26 cellular contexts compared by ENCODE assay signal in genomic region chr12:10021342-10021741, GRCh38. TPM values are rescaled to one million over a fixed set of nuclear protein-coding genes. Genes with fewer than 3 reads are reported as not detected.
DNase-seq lines count a peak whose midpoint lies in the region; ATAC-seq, FAIRE-seq and TF ChIP-seq lines count a peak whose summit lies in the region.
"Had no signal": no experiment of that assay in that cellular context is flagged by ENCODE, and none has a peak within 500 bp of the region (broad histone marks: within the 10 kb centered on the region; RNA-seq: fewer than 3 reads in every experiment).

No MANE protein-coding gene starts in this region.

- no peaks in the 10 kb centered on the region for H3K79me1 ChIP-seq in IMR-90 (ENCODE audit: low read depth in 1 of 2, low read length in 2 of 2)

- no peak overlapping the region for H4K8ac ChIP-seq in IMR-90 (ENCODE audit: low read depth in 2 of 2, low read length in 2 of 2)

- FAIRE-seq in A549 (lab: Jason Lieb, UNC), result no peak
- FAIRE-seq in K562 (lab: Jason Lieb, UNC), result no peak
- FAIRE-seq: A204.1, GM12878, GM12892, GM18507 had no signal

- TF ChIP-seq EP300 in A549 (IDR thresholded peaks at IDR 0.05), result no peak
- TF ChIP-seq EP300 in K562 (IDR thresholded peaks at IDR 0.05; ENCODE audit: low read length), result no peak

- no peak overlapping the region for H2BK5ac ChIP-seq in IMR-90 (ENCODE audit: low read depth, low read length, poor library complexity, severe bottlenecking)

- TF ChIP-seq RAD21 in A549 (conservative IDR thresholded peaks at IDR 0.05 in 1 of 2, IDR thresholded peaks at IDR 0.05 in 1 of 2) (no peak), IMR-90 (IDR thresholded peaks at IDR 0.05; ENCODE audit: low read length) (no peak), K562 (CRISPR knock-in tag; conservative IDR thresholded peaks at IDR 0.05 in 1 of 2, IDR thresholded peaks at IDR 0.05 in 1 of 2) (no peak)

- no peak overlapping the region for H3K4ac ChIP-seq in IMR-90 (ENCODE audit: low read depth, low read length)

- intact Hi-C loops in IMR-90 (cut with micrococcal nuclease), result no loop called here
- intact Hi-C loops in K562 (cut with micrococcal nuclease), result no loop called here

- no peaks in the 10 kb centered on the region for H3K27me3 ChIP-seq in IMR-90 (ENCODE audit: control insufficient read depth, insufficient read depth, low read length)
- H3K27me3 ChIP-seq in K562 (ENCODE audit: control insufficient read depth in 2 of 2, insufficient read depth in 2 of 2, low read length in 2 of 2), result no peaks in the 10 kb centered on the region
- H3K27me3 ChIP-seq: BE2C, BLaER1 had no signal

- H3K4me1 ChIP-seq in A549 (peaks cover 7% of the 10 kb centered on the region; the same call in 2 of the 3 replicates), IMR-90 (ENCODE audit: control insufficient read depth, insufficient read depth, low read length) (peaks cover 2% of the 10 kb centered on the region; the same call in 1 of the 2 replicates), K562 (replicated peaks in 1 of 2; ENCODE audit: control insufficient read depth in 2 of 2, insufficient read depth in 2 of 2, low read length in 2 of 2) (no peaks in the 10 kb centered on the region)
- H3K4me1 ChIP-seq: BE2C, BLaER1 had no signal

- dilution Hi-C loops in IMR-90 (cut with HindIII; ENCODE audit: low sequenced_read_pairs, unreplicated experiment), result no loop called here

- DNase-seq in A549 (ENCODE audit: low read depth in 1 of 2, low spot score in 1 of 2), result no peak
- DNase-seq in IMR-90, result no peak
- DNase-seq in K562 (ENCODE audit: extremely low read depth in 1 of 4, low spot score in 3 of 4), result no peak
- no peak for DNase-seq in AG08395 (ENCODE audit: low spot score)
- no peak for DNase-seq in HPDE6-E6E7 (ENCODE audit: extremely low spot score)
- DNase-seq: 8988T; BE2C; C1 segment of cervical spinal cord; CD4-positive, alpha-beta memory T cell; CD4-positive, CD25-positive, alpha-beta regulatory T cell; CD8-positive, alpha-beta memory T cell; COR-L47; DMS 273 treated with DMSO at 0.1 percent for 48 hours; DMS153; DMS53; DMS79; DND-41; EL; GDM1 had no signal

- no peak overlapping the region for H3K14ac ChIP-seq in IMR-90 (replicated peaks; ENCODE audit: low read depth, low read length)

- no peak overlapping the region for H3K18ac ChIP-seq in IMR-90 (ENCODE audit: low read depth, low read length)

- WGBS in A549 (ENCODE audit: missing lambda C conversion rate), result 42% methylated on average over 3 of the region's 3 CpGs
- WGBS in IMR-90 (ENCODE audit: extremely low coverage in 2 of 2, insufficient read length in 1 of 2), 2 experiments, result no CpG with 5 or more reads among the region's 3 CpGs
- WGBS in K562 (ENCODE audit: insufficient coverage, low coverage, missing lambda C conversion rate), result 3% methylated on average over 3 of the region's 3 CpGs

- H3K23ac ChIP-seq in IMR-90 (ENCODE audit: low read depth, low read length), result no peak overlapping the region

- H4K20me1 ChIP-seq in IMR-90 (ENCODE audit: insufficient read depth, low read length) (no peaks in the 10 kb centered on the region), K562 (replicated peaks; ENCODE audit: control insufficient read depth, insufficient read depth, low read length) (no peaks in the 10 kb centered on the region)
- H4K20me1 ChIP-seq: BLaER1 had no signal

- no peak overlapping the region for H2AK5ac ChIP-seq in IMR-90 (ENCODE audit: low read depth, low read length)

- H3K27ac ChIP-seq in A549 (no peak overlapping the region), IMR-90 (ENCODE audit: insufficient read depth, low read length) (no peak overlapping the region), K562 (ENCODE audit: extremely low read depth, low read depth, low read length) (no peak overlapping the region)
- H3K27ac ChIP-seq: BLaER1 had no signal

- no TSS peak for BruUV-seq in IMR-90 (replicated peaks; lab: Mats Ljungman, UMichigan)
- BruUV-seq in K562 (replicated peaks; lab: Mats Ljungman, UMichigan), result no TSS peak

- H3K56ac ChIP-seq in IMR-90 (ENCODE audit: extremely low read depth, insufficient read depth, low read length), result no peak overlapping the region

- H4K5ac ChIP-seq in IMR-90 (ENCODE audit: low read depth, low read length), result no peak overlapping the region

- H2AFZ ChIP-seq in IMR-90 (replicated peaks; ENCODE audit: low read length, poor library complexity) (no peak overlapping the region), K562 (ENCODE audit: low read depth, low read length) (no peak overlapping the region)

- H3K36me3 ChIP-seq in IMR-90 (ENCODE audit: control insufficient read depth, insufficient read depth, low read length) (no peaks in the 10 kb centered on the region), K562 (ENCODE audit: control insufficient read depth, insufficient read depth, low read length) (no peaks in the 10 kb centered on the region)
- H3K36me3 ChIP-seq: BE2C, BLaER1 had no signal

- H2BK15ac ChIP-seq in IMR-90 (ENCODE audit: low read depth, low read length), result no peak overlapping the region

- no peak overlapping the region for H3K9ac ChIP-seq in IMR-90 (ENCODE audit: low read depth, low read length)
- H3K9ac ChIP-seq in K562 (ENCODE audit: insufficient read depth in 1 of 2, low read depth in 2 of 2, low read length in 2 of 2), result no peak overlapping the region
- H3K9ac ChIP-seq: BLaER1 had no signal

- no peak overlapping the region for H2BK120ac ChIP-seq in IMR-90 (ENCODE audit: low read depth, low read length)

- H3K9me1 ChIP-seq in IMR-90 (ENCODE audit: insufficient read depth, low read length), result no peaks in the 10 kb centered on the region; the same call in 1 of the 2 replicates
- no peaks in the 10 kb centered on the region for H3K9me1 ChIP-seq in K562 (ENCODE audit: control insufficient read depth, insufficient read depth, low read length)

- H2BK20ac ChIP-seq in IMR-90 (ENCODE audit: low read depth, low read length), result no peak overlapping the region

- CTCF ChIA-PET in A549 (lab: Yijun Ruan, JAX), result no interaction called here
- CTCF ChIA-PET in IMR-90 (lab: Yijun Ruan, JAX), result interaction anchor here (1.3 kb wide), 1 partner anchor 11 kb away, joined by 6 read pairs; the partner anchor contains the start of gene CLEC12B
- CTCF ChIA-PET in K562 (lab: Yijun Ruan, JAX; ENCODE audit: low intra/inter-chr PET ratio), result no interaction called here

- TF ChIP-seq POLR2A in A549 (IDR thresholded peaks at IDR 0.05; ENCODE audit: low read length) (no peak), IMR-90 (IDR thresholded peaks at IDR 0.05; ENCODE audit: low read depth, low read length) (no peak), K562 (conservative IDR thresholded peaks at IDR 0.05) (no peak)

- H2AK9ac ChIP-seq in IMR-90 (replicated peaks; ENCODE audit: low read depth, low read length, poor library complexity), result no peak overlapping the region

- H3K9me3 ChIP-seq in A549, result no peaks in the 10 kb centered on the region
- no peaks in the 10 kb centered on the region for H3K9me3 ChIP-seq in IMR-90 (ENCODE audit: control insufficient read depth, insufficient read depth, low read length)
- H3K9me3 ChIP-seq in K562 (replicated peaks; ENCODE audit: control insufficient read depth, insufficient read depth, low read depth, low read length), result no peaks in the 10 kb centered on the region
- H3K9me3 ChIP-seq: BE2C, BLaER1 had no signal

- no peak overlapping the region for H4K91ac ChIP-seq in IMR-90 (ENCODE audit: insufficient read depth, low read depth, low read length)

- no peak overlapping the region for H3K4me3 ChIP-seq in A549
- no peak overlapping the region for H3K4me3 ChIP-seq in IMR-90 (ENCODE audit: insufficient read depth, low read depth, low read length)
- H3K4me3 ChIP-seq in K562, result no peak overlapping the region
- H3K4me3 ChIP-seq: BLaER1, GM12878 had no signal

- ATAC-seq in A549 (no peak), IMR-90 (ENCODE audit: low read depth) (no peak), K562 (no peak)
- ATAC-seq: GM12878 had no signal

- POLR2A ChIA-PET in A549 (lab: Yijun Ruan, JAX) (no interaction called here), IMR-90 (lab: Charles Lee; ENCODE audit: unreplicated experiment) (no interaction called here), K562 (lab: Yijun Ruan, JAX) (no interaction called here)

- no peak for TF ChIP-seq CTCF in A549 (IDR thresholded peaks at IDR 0.05)
- no peak for TF ChIP-seq CTCF in IMR-90 (conservative IDR thresholded peaks at IDR 0.05; ENCODE audit: low read depth, low read length)
- no peak for TF ChIP-seq CTCF in K562 (IDR thresholded peaks at IDR 0.05 in 2 of 3, conservative IDR thresholded peaks at IDR 0.05 in 1 of 3; ENCODE audit: insufficient read depth in 2 of 3, low read depth in 1 of 3, low read length in 3 of 3)

- H3K79me2 ChIP-seq in K562 (ENCODE audit: control insufficient read depth, insufficient read depth, low read length), result no peaks in the 10 kb centered on the region

- in situ Hi-C loops in IMR-90 (cut with MboI; ENCODE audit: low sequenced_read_pairs) (no loop called here), K562 (cut with MboI) (no loop called here)

- H3K4me2 ChIP-seq in A549 (no peak overlapping the region), IMR-90 (ENCODE audit: low read depth, low read length) (no peak overlapping the region), K562 (ENCODE audit: insufficient read depth, low read length) (no peak overlapping the region)
- H3K4me2 ChIP-seq: BLaER1 had no signal

RNA-seq across cellular contexts. Expression of gene CLEC9A, which starts 9.1 kb away (rescaled TPM):
- not detected in 2 replicates for polyA plus RNA-seq in A549 (2011; rRNA removed)
- polyA plus RNA-seq in A549 (2012; cell fraction: cytosol; rRNA removed), result not detected in 2 replicates
- not detected in 2 replicates for polyA plus RNA-seq in A549 (2012; cell fraction: nucleus; rRNA removed)
- not detected in 3 replicates for polyA plus RNA-seq in A549 (2017; fragmentation: RNase III; extraction: RNeasy Plus Mini Kit Qiagen cat#74134 plus additional on column Dnase treatment)
- polyA minus RNA-seq in A549 (2011; rRNA and poly(A)+ RNA removed), result not detected in 2 replicates
- not detected in 2 replicates for total RNA-seq in IMR-90 (2012; rRNA removed)
- not detected in 2 replicates for polyA plus RNA-seq in IMR-90 (2012; rRNA removed)
- polyA plus RNA-seq in IMR-90 (2012; cell fraction: cytosol; rRNA removed), result not detected in 2 replicates
- polyA plus RNA-seq in IMR-90 (2012; cell fraction: nucleus; rRNA removed; ENCODE audit: low replicate concordance), result not detected in 2 replicates
- not detected in 2 replicates for total RNA-seq in K562 (2011; cell fraction: chromatin; rRNA removed; ENCODE audit: low replicate concordance)
- total RNA-seq in K562 (2011; cell fraction: nucleolus; rRNA removed), result not detected in 2 replicates
- total RNA-seq in K562 (2011; cell fraction: nucleoplasm; rRNA removed), result not detected in 2 replicates
- total RNA-seq in K562 (2014; rRNA removed), result not detected in 2 replicates
- total RNA-seq in K562 (2014; rRNA removed; fragmentation: Illumina TruSeq; extraction: Trizol), result not detected in 2 replicates
- total RNA-seq in K562 (2015; rRNA removed; fragmentation: Illumina TruSeq; extraction: Trizol), result not detected in 2 replicates
- not detected in 2 replicates for total RNA-seq in K562 (2021)
- polyA plus RNA-seq in K562 (2011; rRNA removed), result not detected in 2 replicates
- not detected in 2 replicates for polyA plus RNA-seq in K562 (2011; cell fraction: cytosol; rRNA removed)
- not detected in 2 replicates for polyA plus RNA-seq in K562 (2011; cell fraction: nucleus; rRNA removed)
- polyA plus RNA-seq in K562 (2012), result not detected in 2 replicates
- not detected in 2 replicates for polyA plus RNA-seq in K562 (2014; fragmentation: Illumina TruSeq; extraction: Trizol)
- not detected for polyA plus RNA-seq in K562 (2014; fragmentation: Nextera tagmentation; extraction: Ambion mirVana)
- not detected in 2 replicates for polyA plus RNA-seq in K562 (2014; rRNA removed)
- polyA minus RNA-seq in K562 (2011; rRNA and poly(A)+ RNA removed), result not detected in 2 replicates
- not detected in 2 replicates for polyA minus RNA-seq in K562 (2011; cell fraction: cytosol; rRNA and poly(A)+ RNA removed)
- not detected in 2 replicates for polyA minus RNA-seq in K562 (2011; cell fraction: nucleus; rRNA and poly(A)+ RNA removed)
- total RNA-seq: CD4-positive, alpha-beta memory T cell; CD4-positive, CD25-positive, alpha-beta regulatory T cell; CD8-positive, alpha-beta memory T cell; Daoy; G401; GM12878 had no signal
- polyA plus RNA-seq: CD4-positive, alpha-beta memory T cell; CD4-positive, CD25-positive, alpha-beta regulatory T cell; CD8-positive, alpha-beta memory T cell; GM12878 had no signal

RNA-seq across cellular contexts. Expression of gene CLEC12B, which starts 10.9 kb away (rescaled TPM):
- polyA plus RNA-seq in A549 (2011; rRNA removed) (not detected in 2 replicates), A549 (2017; fragmentation: RNase III; extraction: RNeasy Plus Mini Kit Qiagen cat#74134 plus additional on column Dnase treatment) (not detected in 3 replicates), IMR-90 (2012; rRNA removed) (0.03 TPM in 1 of 2 replicates, not detected in the other), K562 (2011; rRNA removed) (not detected in 2 replicates), K562 (2014; fragmentation: Illumina TruSeq; extraction: Trizol) (not detected in 2 replicates), K562 (2014; fragmentation: Nextera tagmentation; extraction: Ambion mirVana) (not detected), K562 (2014; rRNA removed) (not detected in 2 replicates)
- not detected in 2 replicates for polyA plus RNA-seq in A549 (2012; cell fraction: cytosol; rRNA removed)
- polyA plus RNA-seq in A549 (2012; cell fraction: nucleus; rRNA removed), result not detected in 2 replicates
- polyA minus RNA-seq in A549 (2011; rRNA and poly(A)+ RNA removed), result not detected in 2 replicates
- total RNA-seq in IMR-90 (2012; rRNA removed) (not detected in 2 replicates), K562 (2014; rRNA removed) (not detected in 2 replicates), K562 (2014; rRNA removed; fragmentation: Illumina TruSeq; extraction: Trizol) (not detected in 2 replicates), K562 (2015; rRNA removed; fragmentation: Illumina TruSeq; extraction: Trizol) (not detected in 2 replicates), K562 (2021) (not detected in 2 replicates)
- not detected in 2 replicates for polyA plus RNA-seq in IMR-90 (2012; cell fraction: cytosol; rRNA removed)
- polyA plus RNA-seq in IMR-90 (2012; cell fraction: nucleus; rRNA removed; ENCODE audit: low replicate concordance), result not detected in 2 replicates
- not detected in 2 replicates for total RNA-seq in K562 (2011; cell fraction: chromatin; rRNA removed; ENCODE audit: low replicate concordance)
- not detected in 2 replicates for total RNA-seq in K562 (2011; cell fraction: nucleolus; rRNA removed)
- total RNA-seq in K562 (2011; cell fraction: nucleoplasm; rRNA removed), result not detected in 2 replicates
- not detected in 2 replicates for polyA plus RNA-seq in K562 (2011; cell fraction: cytosol; rRNA removed)
- not detected in 2 replicates for polyA plus RNA-seq in K562 (2011; cell fraction: nucleus; rRNA removed)
- not detected in 2 replicates for polyA plus RNA-seq in K562 (2012)
- not detected in 2 replicates for polyA minus RNA-seq in K562 (2011; rRNA and poly(A)+ RNA removed)
- polyA minus RNA-seq in K562 (2011; cell fraction: cytosol; rRNA and poly(A)+ RNA removed), result not detected in 2 replicates
- not detected in 2 replicates for polyA minus RNA-seq in K562 (2011; cell fraction: nucleus; rRNA and poly(A)+ RNA removed)
- total RNA-seq: CD4-positive, alpha-beta memory T cell; CD4-positive, CD25-positive, alpha-beta regulatory T cell; CD8-positive, alpha-beta memory T cell; Daoy; G401; GM12878 had no signal
- polyA plus RNA-seq: CD4-positive, alpha-beta memory T cell; CD4-positive, CD25-positive, alpha-beta regulatory T cell; CD8-positive, alpha-beta memory T cell; GM12878 had no signal

RNA-seq across cellular contexts. Expression of gene CLEC1B, which starts 22.4 kb away (rescaled TPM):
- polyA plus RNA-seq in A549 (2011; rRNA removed) (not detected in 2 replicates), A549 (2017; fragmentation: RNase III; extraction: RNeasy Plus Mini Kit Qiagen cat#74134 plus additional on column Dnase treatment) (not detected in 3 replicates), IMR-90 (2012; rRNA removed) (not detected in 2 replicates), K562 (2011; rRNA removed) (not detected in 2 replicates), K562 (2014; fragmentation: Illumina TruSeq; extraction: Trizol) (not detected in 2 replicates), K562 (2014; fragmentation: Nextera tagmentation; extraction: Ambion mirVana) (not detected), K562 (2014; rRNA removed) (not detected in 2 replicates)
- polyA plus RNA-seq in A549 (2012; cell fraction: cytosol; rRNA removed), result not detected in 2 replicates
- polyA plus RNA-seq in A549 (2012; cell fraction: nucleus; rRNA removed), result not detected in 2 replicates
- not detected in 2 replicates for polyA minus RNA-seq in A549 (2011; rRNA and poly(A)+ RNA removed)
- total RNA-seq in IMR-90 (2012; rRNA removed) (not detected in 2 replicates), K562 (2014; rRNA removed) (not detected in 2 replicates), K562 (2014; rRNA removed; fragmentation: Illumina TruSeq; extraction: Trizol) (not detected in 2 replicates), K562 (2015; rRNA removed; fragmentation: Illumina TruSeq; extraction: Trizol) (not detected in 2 replicates), K562 (2021) (not detected in 2 replicates)
- not detected in 2 replicates for polyA plus RNA-seq in IMR-90 (2012; cell fraction: cytosol; rRNA removed)
- not detected in 2 replicates for polyA plus RNA-seq in IMR-90 (2012; cell fraction: nucleus; rRNA removed; ENCODE audit: low replicate concordance)
- not detected in 2 replicates for total RNA-seq in K562 (2011; cell fraction: chromatin; rRNA removed; ENCODE audit: low replicate concordance)
- not detected in 2 replicates for total RNA-seq in K562 (2011; cell fraction: nucleolus; rRNA removed)
- total RNA-seq in K562 (2011; cell fraction: nucleoplasm; rRNA removed), result not detected in 2 replicates
- polyA plus RNA-seq in K562 (2011; cell fraction: cytosol; rRNA removed), result not detected in 2 replicates
- polyA plus RNA-seq in K562 (2011; cell fraction: nucleus; rRNA removed), result not detected in 2 replicates
- polyA plus RNA-seq in K562 (2012), result not detected in 2 replicates
- polyA minus RNA-seq in K562 (2011; rRNA and poly(A)+ RNA removed), result not detected in 2 replicates
- polyA minus RNA-seq in K562 (2011; cell fraction: cytosol; rRNA and poly(A)+ RNA removed), result not detected in 2 replicates
- not detected in 2 replicates for polyA minus RNA-seq in K562 (2011; cell fraction: nucleus; rRNA and poly(A)+ RNA removed)
- total RNA-seq: CD4-positive, alpha-beta memory T cell; CD8-positive, alpha-beta memory T cell; Daoy; G401; GM12878 had no signal
- polyA plus RNA-seq: CD4-positive, alpha-beta memory T cell; CD4-positive, CD25-positive, alpha-beta regulatory T cell; CD8-positive, alpha-beta memory T cell; GM12878 had no signal

RNA-seq across cellular contexts. Expression of gene CLEC12A, which starts 50.1 kb away (rescaled TPM):
- polyA plus RNA-seq in A549 (2011; rRNA removed) (not detected in 2 replicates), A549 (2017; fragmentation: RNase III; extraction: RNeasy Plus Mini Kit Qiagen cat#74134 plus additional on column Dnase treatment) (not detected in 3 replicates), IMR-90 (2012; rRNA removed) (not detected in 2 replicates), K562 (2011; rRNA removed) (not detected in 2 replicates), K562 (2014; fragmentation: Illumina TruSeq; extraction: Trizol) (not detected in 2 replicates), K562 (2014; fragmentation: Nextera tagmentation; extraction: Ambion mirVana) (not detected), K562 (2014; rRNA removed) (not detected in 2 replicates)
- polyA plus RNA-seq in A549 (2012; cell fraction: cytosol; rRNA removed), result not detected in 2 replicates
- polyA plus RNA-seq in A549 (2012; cell fraction: nucleus; rRNA removed), result not detected in 2 replicates
- polyA minus RNA-seq in A549 (2011; rRNA and poly(A)+ RNA removed), result not detected in 2 replicates
- total RNA-seq in IMR-90 (2012; rRNA removed) (not detected in 2 replicates), K562 (2014; rRNA removed) (not detected in 2 replicates), K562 (2014; rRNA removed; fragmentation: Illumina TruSeq; extraction: Trizol) (not detected in 2 replicates), K562 (2015; rRNA removed; fragmentation: Illumina TruSeq; extraction: Trizol) (not detected in 2 replicates), K562 (2021) (not detected in 2 replicates)
- not detected in 2 replicates for polyA plus RNA-seq in IMR-90 (2012; cell fraction: cytosol; rRNA removed)
- polyA plus RNA-seq in IMR-90 (2012; cell fraction: nucleus; rRNA removed; ENCODE audit: low replicate concordance), result not detected in 2 replicates
- not detected in 2 replicates for total RNA-seq in K562 (2011; cell fraction: chromatin; rRNA removed; ENCODE audit: low replicate concordance)
- total RNA-seq in K562 (2011; cell fraction: nucleolus; rRNA removed), result not detected in 2 replicates
- not detected in 2 replicates for total RNA-seq in K562 (2011; cell fraction: nucleoplasm; rRNA removed)
- not detected in 2 replicates for polyA plus RNA-seq in K562 (2011; cell fraction: cytosol; rRNA removed)
- polyA plus RNA-seq in K562 (2011; cell fraction: nucleus; rRNA removed), result not detected in 2 replicates
- not detected in 2 replicates for polyA plus RNA-seq in K562 (2012)
- polyA minus RNA-seq in K562 (2011; rRNA and poly(A)+ RNA removed), result not detected in 2 replicates
- polyA minus RNA-seq in K562 (2011; cell fraction: cytosol; rRNA and poly(A)+ RNA removed), result not detected in 2 replicates
- polyA minus RNA-seq in K562 (2011; cell fraction: nucleus; rRNA and poly(A)+ RNA removed), result not detected in 2 replicates
- total RNA-seq: CD4-positive, CD25-positive, alpha-beta regulatory T cell; CD8-positive, alpha-beta memory T cell; Daoy; G401 had no signal
- polyA plus RNA-seq: CD4-positive, alpha-beta memory T cell; CD8-positive, alpha-beta memory T cell had no signal

Comparison
In these comparisons a context has a peak if more than half of its experiments do, and no peak if none do; other contexts are left out.
1. Of the 35 proteins assayed by ChIP-seq in both K562 and A549: peak only in K562: none; only in A549: none; in both: MAFK; in neither: 34.